ENCODE assay signal across 17 cellular contexts in the genomic region with DNA sequence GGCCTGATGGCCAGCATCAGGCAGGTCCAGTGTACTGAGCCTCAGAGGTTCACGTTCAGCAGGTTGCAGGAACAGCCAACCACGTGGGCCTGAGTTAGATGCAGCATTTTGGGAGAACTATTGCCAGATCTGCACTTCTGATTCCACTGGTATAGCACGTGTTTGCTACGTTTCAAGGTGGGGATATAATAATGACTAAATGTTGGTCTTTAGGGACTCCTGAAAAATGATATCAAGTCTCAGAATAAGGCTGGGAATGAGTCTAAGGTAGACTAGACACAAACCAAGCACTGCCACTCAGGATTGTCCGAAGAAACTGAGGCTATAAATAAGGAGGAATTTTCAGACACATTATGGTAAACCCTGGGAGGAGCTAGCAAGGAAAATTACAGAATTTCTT.
DNase-seq lines count a peak whose midpoint lies in the region; ATAC-seq and TF ChIP-seq lines count a peak whose summit lies in the region.
"Had no signal": no experiment of that assay in that cellular context is flagged by ENCODE, and none has a peak within 500 bp of the region (broad histone marks: within the 10 kb centered on the region; RNA-seq: fewer than 3 reads in every experiment).

No MANE protein-coding gene starts in this region.

- intact Hi-C loops in MCF 10A (cut with micrococcal nuclease), result no loop called here

- no peak for TF ChIP-seq CTCF in neural crest cell (conservative IDR thresholded peaks at IDR 0.05)
- TF ChIP-seq CTCF in MCF 10A (IDR thresholded peaks at IDR 0.05; ENCODE audit: unreplicated experiment), result no peak

- POLR2A ChIA-PET in MCF 10A (lab: Yijun Ruan, JAX), result no interaction called here

- H3K9me3 ChIP-seq in MG63, result no peaks in the 10 kb centered on the region

- H3K4me3 ChIP-seq in MG63, result no peak overlapping the region

- ATAC-seq in stimulated activated naive CD8-positive, alpha-beta T cell treated with anti-CD3 and anti-CD28 coated beads, Interleukin-15, amount 100 ng/mL, for 72 hours, result no peak
- ATAC-seq: activated naive CD8-positive, alpha-beta T cell treated with anti-CD3 and anti-CD28 coated beads, Interleukin-2, amount 50 U/mL, for 24 hours; esophagus mucosa; PC-3 had no signal

- peak overlapping the region; percentile 84 for H3K27ac ChIP-seq in caudate nucleus (ENCODE audit: low read depth, low read length)

- BruUV-seq in MCF 10A (replicated peaks; lab: Mats Ljungman, UMichigan), result no TSS peak

- no peaks in the 10 kb centered on the region for H3K9me3 Mint-ChIP-seq in stimulated activated naive CD8-positive, alpha-beta T cell treated with anti-CD3 and anti-CD28 coated beads, Interleukin-15, Interleukin-2, amounts not matched to agents 100 ng/mL and 50 ng/mL, for 24 hours
- no peaks in the 10 kb centered on the region for H3K9me3 Mint-ChIP-seq in stimulated activated naive CD8-positive, alpha-beta T cell treated with anti-CD3 and anti-CD28 coated beads, Interleukin-15, amount 100 ng/mL, for 72 hours
- no peaks in the 10 kb centered on the region for H3K9me3 Mint-ChIP-seq in neural crest cell
- H3K9me3 Mint-ChIP-seq in activated naive CD8-positive, alpha-beta T cell treated with anti-CD3 and anti-CD28 coated beads for 36 hours, result no peaks in the 10 kb centered on the region
- H3K9me3 Mint-ChIP-seq in MCF 10A (ENCODE audit: unreplicated experiment), result no peaks in the 10 kb centered on the region
- H3K9me3 Mint-ChIP-seq: activated naive CD8-positive, alpha-beta T cell treated with anti-CD3 and anti-CD28 coated beads, Interleukin-2, amount 50 U/mL, for 24 hours had no signal

- no peaks in the 10 kb centered on the region for H3K36me3 ChIP-seq in MG63

- H3K27ac Mint-ChIP-seq in stimulated activated naive CD8-positive, alpha-beta T cell treated with anti-CD3 and anti-CD28 coated beads, Interleukin-15, Interleukin-2, amounts not matched to agents 100 ng/mL and 50 ng/mL, for 24 hours, result peak overlapping the region; percentile 24
- no peak overlapping the region for H3K27ac Mint-ChIP-seq in stimulated activated naive CD8-positive, alpha-beta T cell treated with anti-CD3 and anti-CD28 coated beads, Interleukin-15, amount 100 ng/mL, for 72 hours
- H3K27ac Mint-ChIP-seq in neural crest cell (ENCODE audit: unreplicated experiment) (no peak overlapping the region), MCF 10A (ENCODE audit: low read depth, unreplicated experiment) (no peak overlapping the region)
- no peak overlapping the region for H3K27ac Mint-ChIP-seq in activated naive CD8-positive, alpha-beta T cell treated with anti-CD3 and anti-CD28 coated beads for 36 hours

- DNase-seq in stimulated activated naive CD8-positive, alpha-beta T cell treated with anti-CD3 and anti-CD28 coated beads, Interleukin-15, amount 100 ng/mL, for 72 hours, result no peak
- DNase-seq in caudate nucleus (lab: John Stamatoyannopoulos, UW), result peak in 1 of 61 donors; percentile 33
- DNase-seq in neural crest cell (ENCODE audit: low read depth, low spot score), result no peak
- no peak for DNase-seq in NCI-H1048 (lab: John Stamatoyannopoulos, UW)
- no peak for DNase-seq in MG63
- no peak for DNase-seq in activated naive CD8-positive, alpha-beta T cell treated with anti-CD3 and anti-CD28 coated beads for 36 hours
- no peak for DNase-seq in MCF 10A (ENCODE audit: unreplicated experiment)
- DNase-seq: activated CD4-positive, CD25-positive, alpha-beta regulatory T cell; activated naive CD8-positive, alpha-beta T cell treated with anti-CD3 and anti-CD28 coated beads, Interleukin-2, amount 50 U/mL, for 24 hours; activated T-cell treated with anti-CD3 and anti-CD28 coated beads, Interleukin-2, amount 50 U/mL, for 1 hour; KBM-7; NCI-H146; NCI-H446; PC-3; stimulated activated naive CD4-positive, alpha-beta T cell treated with Interleukin-2 at 50 U/mL for 16 hours had no signal

- CTCF ChIA-PET in MCF 10A (lab: Yijun Ruan, JAX), result interaction anchor here (1.4 kb wide), 1 partner anchor 186 kb away, joined by 4 read pairs; no protein-coding TSS in a partner anchor

- no peak overlapping the region for H3K4me3 Mint-ChIP-seq in stimulated activated naive CD8-positive, alpha-beta T cell treated with anti-CD3 and anti-CD28 coated beads, Interleukin-15, Interleukin-2, amounts not matched to agents 100 ng/mL and 50 ng/mL, for 24 hours
- H3K4me3 Mint-ChIP-seq in stimulated activated naive CD8-positive, alpha-beta T cell treated with anti-CD3 and anti-CD28 coated beads, Interleukin-15, amount 100 ng/mL, for 72 hours, result no peak overlapping the region
- H3K4me3 Mint-ChIP-seq in neural crest cell (peak overlapping the region; percentile 75), MCF 10A (ENCODE audit: unreplicated experiment) (no peak overlapping the region)
- no peak overlapping the region for H3K4me3 Mint-ChIP-seq in activated naive CD8-positive, alpha-beta T cell treated with anti-CD3 and anti-CD28 coated beads for 36 hours
- H3K4me3 Mint-ChIP-seq: activated naive CD8-positive, alpha-beta T cell treated with anti-CD3 and anti-CD28 coated beads, Interleukin-2, amount 50 U/mL, for 24 hours had no signal

- H3K27me3 ChIP-seq in MG63, result no peaks in the 10 kb centered on the region

- H3K27me3 Mint-ChIP-seq in stimulated activated naive CD8-positive, alpha-beta T cell treated with anti-CD3 and anti-CD28 coated beads, Interleukin-15, Interleukin-2, amounts not matched to agents 100 ng/mL and 50 ng/mL, for 24 hours, result no peaks in the 10 kb centered on the region
- no peaks in the 10 kb centered on the region for H3K27me3 Mint-ChIP-seq in stimulated activated naive CD8-positive, alpha-beta T cell treated with anti-CD3 and anti-CD28 coated beads, Interleukin-15, amount 100 ng/mL, for 72 hours
- H3K27me3 Mint-ChIP-seq in neural crest cell (ENCODE audit: low read depth) (no peaks in the 10 kb centered on the region), MCF 10A (ENCODE audit: insufficient read depth, unreplicated experiment) (no peaks in the 10 kb centered on the region)
- H3K27me3 Mint-ChIP-seq in activated naive CD8-positive, alpha-beta T cell treated with anti-CD3 and anti-CD28 coated beads for 36 hours, result no peaks in the 10 kb centered on the region
- H3K27me3 Mint-ChIP-seq: activated naive CD8-positive, alpha-beta T cell treated with anti-CD3 and anti-CD28 coated beads, Interleukin-2, amount 50 U/mL, for 24 hours had no signal

- H3K36me3 Mint-ChIP-seq in stimulated activated naive CD8-positive, alpha-beta T cell treated with anti-CD3 and anti-CD28 coated beads, Interleukin-15, Interleukin-2, amounts not matched to agents 100 ng/mL and 50 ng/mL, for 24 hours (ENCODE audit: low read depth), result peaks cover 4% of the 10 kb centered on the region
- H3K36me3 Mint-ChIP-seq in neural crest cell (ENCODE audit: low read depth) (peaks cover 6% of the 10 kb centered on the region), MCF 10A (ENCODE audit: insufficient read depth, unreplicated experiment) (peaks cover 72% of the 10 kb centered on the region)
- H3K36me3 Mint-ChIP-seq in activated naive CD8-positive, alpha-beta T cell treated with anti-CD3 and anti-CD28 coated beads for 36 hours, result peaks cover 5% of the 10 kb centered on the region

- peaks cover 38% of the 10 kb centered on the region for H3K4me1 Mint-ChIP-seq in stimulated activated naive CD8-positive, alpha-beta T cell treated with anti-CD3 and anti-CD28 coated beads, Interleukin-15, Interleukin-2, amounts not matched to agents 100 ng/mL and 50 ng/mL, for 24 hours (ENCODE audit: low read depth)
- peaks cover 32% of the 10 kb centered on the region for H3K4me1 Mint-ChIP-seq in stimulated activated naive CD8-positive, alpha-beta T cell treated with anti-CD3 and anti-CD28 coated beads, Interleukin-15, amount 100 ng/mL, for 72 hours
- H3K4me1 Mint-ChIP-seq in neural crest cell, result peaks cover 34% of the 10 kb centered on the region
- peaks cover 33% of the 10 kb centered on the region for H3K4me1 Mint-ChIP-seq in activated naive CD8-positive, alpha-beta T cell treated with anti-CD3 and anti-CD28 coated beads for 36 hours
- H3K4me1 Mint-ChIP-seq in MCF 10A (ENCODE audit: insufficient read depth, unreplicated experiment), result peaks cover 6% of the 10 kb centered on the region
